ENCODE assay signal across 14 cellular contexts in the genomic region with DNA sequence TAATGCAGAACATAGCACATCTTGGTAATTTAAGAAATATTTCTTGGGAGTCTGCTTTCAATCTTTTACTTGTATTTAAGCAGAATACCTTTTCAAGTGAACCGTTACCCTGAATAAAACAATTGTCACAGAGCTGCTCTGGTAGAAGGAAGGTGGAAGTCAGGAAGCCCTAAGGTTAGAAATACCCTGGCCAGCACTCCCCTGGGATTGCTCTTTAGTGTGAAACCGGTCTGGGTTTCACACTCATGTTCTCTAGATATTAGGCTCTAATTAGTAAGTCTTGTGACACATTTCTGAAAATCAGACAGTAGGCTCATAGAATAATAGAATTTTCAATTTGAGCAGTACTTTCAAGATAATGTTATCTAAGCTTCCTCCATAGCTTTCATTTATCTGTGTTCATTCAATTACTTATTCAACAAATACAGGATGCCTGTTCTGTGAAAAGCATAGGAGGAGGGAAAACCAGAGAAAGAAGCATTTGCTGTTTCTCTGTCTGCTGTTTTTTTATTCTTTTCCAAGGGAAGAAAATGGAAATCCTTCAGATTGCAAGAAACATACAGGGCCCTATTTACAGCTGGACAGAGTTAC.
DNase-seq lines count a peak whose midpoint lies in the region; ATAC-seq, FAIRE-seq and TF ChIP-seq lines count a peak whose summit lies in the region.
"Had no signal": no experiment of that assay in that cellular context is flagged by ENCODE, and none has a peak within 500 bp of the region (broad histone marks: within the 10 kb centered on the region; RNA-seq: fewer than 3 reads in every experiment).

No MANE protein-coding gene starts in this region.

- FAIRE-seq in RCC 7860 (lab: Jason Lieb, UNC) = no peak

- CTCF ChIA-PET in mammary epithelial cell (lab: Charles Lee; ENCODE audit: low non-redundant PET) = no interaction called here

- H3K27me3 ChIP-seq in GM06990 (replicated peaks; ENCODE audit: control insufficient read depth, insufficient read depth, low read length) (no peaks in the 10 kb centered on the region), mammary epithelial cell (ENCODE audit: insufficient read depth, low read length) (no peaks in the 10 kb centered on the region)

- no peaks in the 10 kb centered on the region for H3K9me3 ChIP-seq in mammary epithelial cell (replicated peaks; ENCODE audit: insufficient read depth, low read length)
- H3K9me3 ChIP-seq: prostate gland had no signal

- H4K20me1 ChIP-seq in mammary epithelial cell (ENCODE audit: insufficient read depth, low read length) = no peaks in the 10 kb centered on the region

- TF ChIP-seq CTCF in GM06990 (IDR thresholded peaks at IDR 0.05; ENCODE audit: insufficient read depth, low read length, poor library complexity, severe bottlenecking) (no peak), mammary epithelial cell (conservative IDR thresholded peaks at IDR 0.05 in 1 of 2, IDR thresholded peaks at IDR 0.05 in 1 of 2; ENCODE audit: extremely low read depth in 1 of 2, insufficient read depth in 1 of 2, low read depth in 1 of 2, low read length in 2 of 2) (no peak)

- dilution Hi-C loops in mammary epithelial cell (cut with HindIII; ENCODE audit: low sequenced_read_pairs) = no loop called here

- no peak overlapping the region for H3K9ac ChIP-seq in mammary epithelial cell (ENCODE audit: insufficient read depth, low read length)

- no TSS peak for BruUV-seq in mammary epithelial cell (replicated peaks; lab: Mats Ljungman, UMichigan)

- H3K4me3 ChIP-seq in GM06990 (replicated peaks; ENCODE audit: low read depth, low read length) = no peak overlapping the region
- no peak overlapping the region for H3K4me3 ChIP-seq in mammary epithelial cell (replicated peaks in 1 of 3; ENCODE audit: insufficient read depth in 1 of 3, low read depth in 2 of 3, low read length in 3 of 3)
- H3K4me3 ChIP-seq: prostate gland, SK-N-MC had no signal

- in situ Hi-C loops in mammary epithelial cell (cut with MboI; ENCODE audit: low sequenced_read_pairs in 2 of 2) = loop anchor here in 1 of 2 donors (10.0 kb wide), 1 partner anchor 835 kb away; the partner anchor contains the start of gene BRINP1

- no peaks in the 10 kb centered on the region for H3K36me3 ChIP-seq in GM06990 (ENCODE audit: control insufficient read depth, insufficient read depth, low read length)
- no peaks in the 10 kb centered on the region for H3K36me3 ChIP-seq in mammary epithelial cell (ENCODE audit: insufficient read depth, low read length)
- H3K36me3 ChIP-seq: prostate gland had no signal

- DNase-seq in GM06990 (ENCODE audit: extremely low read depth, insufficient read length) (peak; percentile 6), Ammon's horn (ENCODE audit: low spot score) (no peak), RCC 7860 (ENCODE audit: low spot score) (no peak), mammary epithelial cell (no peak)
- DNase-seq in activated CD4-positive, alpha-beta T cell treated with anti-CD3 and anti-CD28 coated beads, Interleukin-2, amount 50 U/mL, for 1 hour = no peak
- DNase-seq: activated CD4-positive, alpha-beta T cell treated with anti-CD3 and anti-CD28 coated beads for 48 hours; DND-41; foreskin melanocyte had no signal

- no peak overlapping the region for H3K27ac ChIP-seq in mammary epithelial cell (ENCODE audit: insufficient read depth, low read depth, low read length)
- H3K27ac ChIP-seq: prostate gland, SK-N-MC had no signal

- WGBS in mammary epithelial cell (ENCODE audit: low coverage, missing lambda C conversion rate) = 0% methylated on average over 2 of the region's 2 CpGs

- H2AFZ ChIP-seq in mammary epithelial cell (ENCODE audit: low read depth, low read length) = no peak overlapping the region

- no peak overlapping the region for H3K4me2 ChIP-seq in mammary epithelial cell (ENCODE audit: insufficient read depth, low read depth, low read length)

- no peaks in the 10 kb centered on the region for H3K79me2 ChIP-seq in mammary epithelial cell (ENCODE audit: insufficient read depth, low read length)

- H3K4me1 ChIP-seq in mammary epithelial cell (ENCODE audit: insufficient read depth, low read length) = no peaks in the 10 kb centered on the region
- H3K4me1 ChIP-seq: prostate gland had no signal

- ATAC-seq in GM19328 (IDR thresholded peaks at IDR 0.05; ENCODE audit: unreplicated experiment) = peak; percentile 77
- peak; percentile 92 for ATAC-seq in HG02642 (IDR thresholded peaks at IDR 0.05; ENCODE audit: poor library complexity, unreplicated experiment)
- ATAC-seq in HG03460 (IDR thresholded peaks at IDR 0.05; ENCODE audit: unreplicated experiment) = peak; percentile 89
- ATAC-seq: activated naive CD4-positive, alpha-beta T cell treated with anti-CD3 and anti-CD28 coated beads, Interleukin-2, amount 50 U/mL, for 72 hours had no signal

- intact Hi-C loops in mammary epithelial cell (cut with micrococcal nuclease) = loop anchor here (10.0 kb wide), 2 partner anchors 125 to 275 kb away; no protein-coding TSS in a partner anchor
